8 cellular contexts compared by ENCODE assay signal in genomic region chr1:88736633-88737248, GRCh38. TPM values are rescaled to one million over a fixed set of nuclear protein-coding genes. Genes with fewer than 3 reads are reported as not detected.
DNase-seq lines count a peak whose midpoint lies in the region; ATAC-seq lines count a peak whose summit lies in the region.

No MANE protein-coding gene starts in this region.

- no peaks in the 10 kb centered on the region for H3K27me3 Mint-ChIP-seq in activated T-cell treated with anti-CD3 and anti-CD28 coated beads, Interleukin-2, amount 50 U/mL, for 24 hours
- no peaks in the 10 kb centered on the region for H3K27me3 Mint-ChIP-seq in natural killer cell treated with Interleukin-12 subunit alpha and Interleukin-12 subunit beta and Interleukin-15 and Interleukin-18, amount 100 ng/mL, for 72 hours

- no peak overlapping the region for H3K27ac Mint-ChIP-seq in activated T-cell treated with anti-CD3 and anti-CD28 coated beads, Interleukin-2, amount 50 U/mL, for 24 hours
- no peak overlapping the region for H3K27ac Mint-ChIP-seq in natural killer cell treated with Interleukin-12 subunit alpha and Interleukin-12 subunit beta and Interleukin-15 and Interleukin-18, amount 100 ng/mL, for 72 hours

- peaks cover 21% of the 10 kb centered on the region for H3K9me3 Mint-ChIP-seq in activated T-cell treated with anti-CD3 and anti-CD28 coated beads, Interleukin-2, amount 50 U/mL, for 24 hours
- H3K9me3 Mint-ChIP-seq in natural killer cell treated with Interleukin-12 subunit alpha and Interleukin-12 subunit beta and Interleukin-15 and Interleukin-18, amount 100 ng/mL, for 72 hours: peaks cover 6% of the 10 kb centered on the region

- peak; percentile 53 to 64 for ATAC-seq in natural killer cell treated with Interleukin-12 subunit alpha and Interleukin-12 subunit beta and Interleukin-15 and Interleukin-18, amount 100 ng/mL, for 72 hours
- no peak for ATAC-seq in sciatic nerve

- peaks cover 25% of the 10 kb centered on the region for H3K4me1 Mint-ChIP-seq in activated T-cell treated with anti-CD3 and anti-CD28 coated beads, Interleukin-2, amount 50 U/mL, for 24 hours (ENCODE audit: low read depth)
- H3K4me1 Mint-ChIP-seq in natural killer cell treated with Interleukin-12 subunit alpha and Interleukin-12 subunit beta and Interleukin-15 and Interleukin-18, amount 100 ng/mL, for 72 hours (ENCODE audit: low read depth in 2 of 2): peaks cover 21 to 22% of the 10 kb centered on the region in 2 donors

- peaks cover 48% of the 10 kb centered on the region for H3K36me3 Mint-ChIP-seq in activated T-cell treated with anti-CD3 and anti-CD28 coated beads, Interleukin-2, amount 50 U/mL, for 24 hours (ENCODE audit: low read depth)
- H3K36me3 Mint-ChIP-seq in natural killer cell treated with Interleukin-12 subunit alpha and Interleukin-12 subunit beta and Interleukin-15 and Interleukin-18, amount 100 ng/mL, for 72 hours: peaks cover 18% of the 10 kb centered on the region

- intact Hi-C loops in sciatic nerve (cut with DNase I): no loop called here

- peak; percentile 39 for DNase-seq in activated T-cell treated with anti-CD3 and anti-CD28 coated beads, Interleukin-2, amount 50 U/mL, for 24 hours
- DNase-seq in activated T-cell treated with anti-CD3 and anti-CD28 coated beads for 4 hours: no peak
- peak; percentile 16 for DNase-seq in NCI-H69 (lab: John Stamatoyannopoulos, UW)
- peak; percentile 30 for DNase-seq in cerebellar cortex (ENCODE audit: low spot score)
- DNase-seq in natural killer cell treated with Interleukin-12 subunit alpha and Interleukin-12 subunit beta and Interleukin-15 and Interleukin-18, amount 100 ng/mL, for 72 hours (ENCODE audit: low spot score): no peak
- DNase-seq in activated gamma-delta T cell (lab: John Stamatoyannopoulos, UW): no peak
- no peak for DNase-seq in NCI-H524 (lab: John Stamatoyannopoulos, UW)
- DNase-seq in sciatic nerve (ENCODE audit: low spot score): no peak

- H3K4me3 Mint-ChIP-seq in activated T-cell treated with anti-CD3 and anti-CD28 coated beads, Interleukin-2, amount 50 U/mL, for 24 hours: no peak overlapping the region
- H3K4me3 Mint-ChIP-seq in natural killer cell treated with Interleukin-12 subunit alpha and Interleukin-12 subunit beta and Interleukin-15 and Interleukin-18, amount 100 ng/mL, for 72 hours: no peak overlapping the region

RNA-seq across cellular contexts. Expression of gene PKN2, which starts 52.7 kb away (rescaled TPM):
- 10 to 100 TPM; 29.2 to 43.7 TPM for total RNA-seq in natural killer cell treated with Interleukin-12 subunit alpha and Interleukin-12 subunit beta and Interleukin-15 and Interleukin-18, amount 100 ng/mL, for 72 hours
- 56.4 TPM for total RNA-seq in sciatic nerve

Comparison
In these comparisons a context has a peak if more than half of its experiments do, and no peak if none do; other contexts are left out.
1. DNase-seq: peak in activated T-cell treated with anti-CD3 and anti-CD28 coated beads, Interleukin-2, amount 50 U/mL, for 24 hours (single experiment), NCI-H69 (single experiment) and cerebellar cortex (single experiment); none in activated T-cell treated with anti-CD3 and anti-CD28 coated beads for 4 hours (single experiment), natural killer cell treated with Interleukin-12 subunit alpha and Interleukin-12 subunit beta and Interleukin-15 and Interleukin-18, amount 100 ng/mL, for 72 hours (single experiment), activated gamma-delta T cell (single experiment), NCI-H524 (0 of 2) and sciatic nerve (single experiment).